21 cellular contexts compared by ENCODE assay signal in the genomic region with DNA sequence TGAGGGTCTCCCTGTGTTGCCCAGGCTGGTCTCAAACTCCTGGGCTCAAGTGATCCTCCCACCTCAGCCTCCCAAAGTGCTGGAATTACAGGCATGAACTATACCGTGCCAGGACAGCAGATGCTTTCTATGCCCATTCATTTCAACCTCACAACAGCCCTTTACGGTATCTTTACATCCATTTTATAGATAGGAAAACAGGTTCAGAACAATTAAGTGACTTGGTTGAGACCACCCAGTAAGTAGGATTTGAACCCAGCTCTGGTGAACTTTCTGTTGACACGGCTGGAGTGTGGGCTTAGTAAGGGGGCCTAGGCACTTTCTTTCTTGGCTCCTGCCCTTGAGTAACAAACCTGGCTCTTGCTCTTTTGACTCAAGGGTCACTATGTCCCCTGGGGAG. TPM values are rescaled to one million over a fixed set of nuclear protein-coding genes. Genes with fewer than 3 reads are reported as not detected.
A peak's percentile ranks its signal among the peaks of the same experiment; 100 is the strongest.
DNase-seq lines count a peak whose midpoint lies in the region; ATAC-seq, FAIRE-seq and TF ChIP-seq lines count a peak whose summit lies in the region.
"Had no signal": no experiment of that assay in that cellular context is flagged by ENCODE, and none has a peak within 500 bp of the region (broad histone marks: within the 10 kb centered on the region; RNA-seq: fewer than 3 reads in every experiment).

No MANE protein-coding gene starts in this region.

- in situ Hi-C loops in HepG2 (cut with HindIII; ENCODE audit: extremely low pct_ligation_motif_present, low pct_unique_long_range_greater_than_20kb), result no loop called here

- H4K20me1 ChIP-seq in HepG2 (ENCODE audit: insufficient read depth, low read length), result no peaks in the 10 kb centered on the region

- no peak for DNase-seq in HepG2 (ENCODE audit: low spot score)
- no peak for DNase-seq in right lobe of liver
- DNase-seq in endothelial cell (ENCODE audit: low spot score), result no peak
- DNase-seq in osteocyte (ENCODE audit: extremely low spot score, unreplicated experiment), result no peak
- DNase-seq in stimulated activated CD8-positive, alpha-beta memory T cell treated with anti-CD3 and anti-CD28 coated beads, Interleukin-4, amount 100 ng/mL, for 48 hours, result no peak
- no peak for DNase-seq in COLO829 (ENCODE audit: low spot score)
- DNase-seq: CD4-positive, alpha-beta memory T cell; DMS53; GM23248; KG1; NCI-H1105 treated with DMSO at 0.1 percent for 48 hours; NCI-H1694; NCI-H510A; NCI-H774; OCI-M1; Right ventricle myocardium superior had no signal

- no peak overlapping the region for H3K27ac ChIP-seq in HepG2 (ENCODE audit: extremely low read length, insufficient read depth, low read length)
- H3K27ac ChIP-seq in right lobe of liver, result no peak overlapping the region
- H3K27ac ChIP-seq: GM23248, SK-N-MC had no signal

- H3K79me2 ChIP-seq in HepG2 (ENCODE audit: insufficient read depth, low read length), result no peaks in the 10 kb centered on the region

- H3K27me3 ChIP-seq in HepG2 (ENCODE audit: control insufficient read depth in 1 of 2, insufficient read depth in 2 of 2, low read length in 2 of 2), result peaks cover 0 to 1% of the 10 kb centered on the region in 2 experiments; a peak in 1 of 5 replicates
- H3K27me3 ChIP-seq in right lobe of liver, result no peaks in the 10 kb centered on the region

- peaks cover 3% of the 10 kb centered on the region for H3K4me1 Mint-ChIP-seq in endothelial cell (ENCODE audit: unreplicated experiment)
- H3K4me1 Mint-ChIP-seq in osteocyte (ENCODE audit: unreplicated experiment), result peaks cover 19% of the 10 kb centered on the region

- H3K27ac Mint-ChIP-seq in endothelial cell (ENCODE audit: unreplicated experiment), result peak overlapping the region; percentile 48
- H3K27ac Mint-ChIP-seq in osteocyte (ENCODE audit: unreplicated experiment), result peak overlapping the region; percentile 34

- intact Hi-C loops in HepG2 (cut with micrococcal nuclease; ENCODE audit: unreplicated experiment), result no loop called here
- intact Hi-C loops in right lobe of liver (cut with DNase I), result loop anchor here (5.0 kb wide), 1 partner anchor 110 kb away; no protein-coding TSS in a partner anchor

- TF ChIP-seq EP300 in HepG2 (IDR thresholded peaks at IDR 0.05; ENCODE audit: low read depth in 2 of 2, low read length in 2 of 2), result no peak
- TF ChIP-seq EP300 in HepG2 (CRISPR knock-in tag; IDR thresholded peaks at IDR 0.05; ENCODE audit: borderline replicate concordance), result no peak

- TF ChIP-seq RAD21 in HepG2 (CRISPR knock-in tag; IDR thresholded peaks at IDR 0.05), result no peak

- TF ChIP-seq CTCF in HepG2 (CRISPR knock-in tag; IDR thresholded peaks at IDR 0.05) (no peak), right lobe of liver (IDR thresholded peaks at IDR 0.05) (no peak), endothelial cell (IDR thresholded peaks at IDR 0.05; ENCODE audit: unreplicated experiment) (no peak), osteocyte (IDR thresholded peaks at IDR 0.05) (no peak)

- H3K27me3 Mint-ChIP-seq in endothelial cell (ENCODE audit: unreplicated experiment) (peaks cover 5% of the 10 kb centered on the region), osteocyte (ENCODE audit: unreplicated experiment) (no peaks in the 10 kb centered on the region)
- H3K27me3 Mint-ChIP-seq: CD4-positive, alpha-beta memory T cell had no signal

- no peak overlapping the region for H3K9ac ChIP-seq in HepG2 (ENCODE audit: insufficient read depth, low read depth, low read length)
- H3K9ac ChIP-seq: GM23248 had no signal

- H3K4me2 ChIP-seq in HepG2 (ENCODE audit: low read depth, low read length), result no peak overlapping the region

- no peaks in the 10 kb centered on the region for H3K36me3 ChIP-seq in HepG2 (replicated peaks in 1 of 2; ENCODE audit: control insufficient read depth in 1 of 2, insufficient read depth in 2 of 2, low read length in 2 of 2)
- H3K36me3 ChIP-seq in right lobe of liver, result no peaks in the 10 kb centered on the region

- H3K36me3 Mint-ChIP-seq in endothelial cell (ENCODE audit: low read depth, unreplicated experiment) (no peaks in the 10 kb centered on the region), osteocyte (ENCODE audit: unreplicated experiment) (no peaks in the 10 kb centered on the region)
- H3K36me3 Mint-ChIP-seq: CD4-positive, alpha-beta memory T cell had no signal

- no peak overlapping the region for H3K4me3 ChIP-seq in HepG2 (replicated peaks in 1 of 3; ENCODE audit: insufficient read depth in 1 of 3, low read depth in 2 of 3, low read length in 3 of 3)
- no peak overlapping the region for H3K4me3 ChIP-seq in right lobe of liver
- H3K4me3 ChIP-seq: GM23248, SK-N-MC had no signal

- H3K9me3 Mint-ChIP-seq in endothelial cell (ENCODE audit: unreplicated experiment) (no peaks in the 10 kb centered on the region), osteocyte (ENCODE audit: unreplicated experiment) (no peaks in the 10 kb centered on the region)
- H3K9me3 Mint-ChIP-seq: CD4-positive, alpha-beta memory T cell had no signal

- H3K4me1 ChIP-seq in HepG2 (ENCODE audit: insufficient read depth, low read length) (peaks cover 50% of the 10 kb centered on the region), right lobe of liver (peaks cover 0 to 30% (median 12%) of the 10 kb centered on the region in 4 donors)

- POLR2A ChIA-PET in HepG2 (lab: Yijun Ruan, JAX), result interaction anchor here (0.7 to 1.3 kb wide), 3 partner anchors 36 to 46 kb away, joined by 3 read pairs; no protein-coding TSS in a partner anchor

- no peaks in the 10 kb centered on the region for H3K9me3 ChIP-seq in HepG2 (ENCODE audit: low read length)
- no peaks in the 10 kb centered on the region for H3K9me3 ChIP-seq in right lobe of liver

- WGBS in HepG2 (ENCODE audit: low lambda C conversion rate), result 63% methylated on average over 3 of the region's 3 CpGs
- WGBS in right lobe of liver (ENCODE audit: insufficient coverage, low coverage, low lambda C conversion rate, missing lambda C conversion rate), result 89% methylated on average over 3 of the region's 3 CpGs

- no peak for FAIRE-seq in HepG2 (lab: Jason Lieb, UNC)
- FAIRE-seq: A204.1 had no signal

- ATAC-seq in HepG2 (no peak), right lobe of liver (no peak), GM21528 (IDR thresholded peaks at IDR 0.05; ENCODE audit: low FRiP score, unreplicated experiment) (no peak), GM21381 (IDR thresholded peaks at IDR 0.05; ENCODE audit: unreplicated experiment) (no peak)
- ATAC-seq: HCT116 had no signal

- no TSS peak for BruUV-seq in HepG2 (replicated peaks; lab: Mats Ljungman, UMichigan)

- no peak overlapping the region for H3K4me3 Mint-ChIP-seq in endothelial cell (ENCODE audit: unreplicated experiment)
- no peak overlapping the region for H3K4me3 Mint-ChIP-seq in osteocyte (ENCODE audit: unreplicated experiment)
- H3K4me3 Mint-ChIP-seq: CD4-positive, alpha-beta memory T cell had no signal

- CTCF ChIA-PET in HepG2 (lab: Yijun Ruan, JAX; ENCODE audit: low intra/inter-chr PET ratio, low total read pairs), result no interaction called here

- H2AFZ ChIP-seq in HepG2 (ENCODE audit: low read length), result no peak overlapping the region
- H2AFZ ChIP-seq: GM23248 had no signal

- no peak for TF ChIP-seq POLR2A in HepG2 (IDR thresholded peaks at IDR 0.05; ENCODE audit: insufficient read depth in 1 of 2, low read depth in 2 of 2, low read length in 2 of 2)
- no peak for TF ChIP-seq POLR2A in right lobe of liver (IDR thresholded peaks at IDR 0.05)

RNA-seq across cellular contexts. Expression of gene TEF, which starts 25.7 kb away (rescaled TPM):
- total RNA-seq in HepG2 (2016; rRNA removed; fragmentation: Illumina TruSeq; extraction: Trizol) (7.6 and 8.2 TPM in 2 replicates), right lobe of liver (10 to 100 TPM in 4 of 6 experiments, 1 to 10 TPM in 2; 6.1 to 28.9 (median 15.5) TPM), endothelial cell (ENCODE audit: unreplicated experiment) (6.6 TPM), osteocyte (5.7 and 6.8 TPM in 2 replicates)
- 1.2 and 1.4 TPM in 2 replicates for total RNA-seq in HepG2 (2016; cell fraction: cytosol; rRNA removed; fragmentation: Illumina TruSeq; extraction: Trizol; ENCODE audit: low read depth)
- total RNA-seq in HepG2 (2016; cell fraction: insoluble cytoplasmic fraction; rRNA removed; fragmentation: Illumina TruSeq; extraction: Trizol), result 6.8 and 7.9 TPM in 2 replicates
- total RNA-seq in HepG2 (2016; cell fraction: membrane; rRNA removed; fragmentation: Illumina TruSeq; extraction: Trizol), result 4.4 and 4.7 TPM in 2 replicates
- total RNA-seq in HepG2 (2016; cell fraction: nucleus; rRNA removed; fragmentation: Illumina TruSeq; extraction: Trizol), result 4.9 and 6.0 TPM in 2 replicates
- polyA plus RNA-seq in HepG2 (2011; rRNA removed), result 11.2 and 13.9 TPM in 2 replicates
- polyA plus RNA-seq in HepG2 (2011; cell fraction: cytosol; rRNA removed), result 7.0 and 7.4 TPM in 2 replicates
- 11.3 and 13.2 TPM in 2 replicates for polyA plus RNA-seq in HepG2 (2011; cell fraction: nucleus; rRNA removed)
- polyA plus RNA-seq in HepG2 (2012), result 4.4 and 5.9 TPM in 2 replicates
- polyA plus RNA-seq in HepG2 (2016; cell fraction: cytosol; fragmentation: Illumina TruSeq; extraction: Trizol; ENCODE audit: low read depth), result 0.47 and 0.59 TPM in 2 replicates
- polyA plus RNA-seq in HepG2 (2016; cell fraction: insoluble cytoplasmic fraction; fragmentation: Illumina TruSeq; extraction: Trizol; ENCODE audit: low read depth), result 5.6 and 6.0 TPM in 2 replicates
- polyA plus RNA-seq in HepG2 (2016; cell fraction: membrane; fragmentation: Illumina TruSeq; extraction: Trizol; ENCODE audit: low read depth), result 2.1 and 2.3 TPM in 2 replicates
- polyA plus RNA-seq in HepG2 (2016; cell fraction: nucleus; fragmentation: Illumina TruSeq; extraction: Trizol; ENCODE audit: insufficient read depth, low read depth), result 7.1 and 7.2 TPM in 2 replicates
- 7.9 and 26.0 TPM in 2 replicates for polyA minus RNA-seq in HepG2 (2011; rRNA and poly(A)+ RNA removed; ENCODE audit: low replicate concordance)
- 7.2 and 7.3 TPM in 2 replicates for polyA minus RNA-seq in HepG2 (2011; cell fraction: cytosol; rRNA and poly(A)+ RNA removed)
- polyA minus RNA-seq in HepG2 (2011; cell fraction: nucleus; rRNA and poly(A)+ RNA removed), result 4.7 and 5.0 TPM in 2 replicates

RNA-seq across cellular contexts. Expression of gene TOB2, which starts 39.2 kb away (rescaled TPM):
- total RNA-seq in HepG2 (2016; rRNA removed; fragmentation: Illumina TruSeq; extraction: Trizol) (13.7 and 16.7 TPM in 2 replicates), right lobe of liver (10 to 100 TPM; 11.6 to 33.4 (median 19.4) TPM), endothelial cell (ENCODE audit: unreplicated experiment) (60.3 TPM), osteocyte (44.5 and 45.9 TPM in 2 replicates)
- 2.7 and 2.9 TPM in 2 replicates for total RNA-seq in HepG2 (2016; cell fraction: cytosol; rRNA removed; fragmentation: Illumina TruSeq; extraction: Trizol; ENCODE audit: low read depth)
- 14.1 and 14.3 TPM in 2 replicates for total RNA-seq in HepG2 (2016; cell fraction: insoluble cytoplasmic fraction; rRNA removed; fragmentation: Illumina TruSeq; extraction: Trizol)
- 14.6 and 15.0 TPM in 2 replicates for total RNA-seq in HepG2 (2016; cell fraction: membrane; rRNA removed; fragmentation: Illumina TruSeq; extraction: Trizol)
- 14.9 and 16.2 TPM in 2 replicates for total RNA-seq in HepG2 (2016; cell fraction: nucleus; rRNA removed; fragmentation: Illumina TruSeq; extraction: Trizol)
- polyA plus RNA-seq in HepG2 (2011; rRNA removed), result 12.2 and 14.3 TPM in 2 replicates
- 9.6 and 10.9 TPM in 2 replicates for polyA plus RNA-seq in HepG2 (2011; cell fraction: cytosol; rRNA removed)
- polyA plus RNA-seq in HepG2 (2011; cell fraction: nucleus; rRNA removed), result 20.7 and 21.6 TPM in 2 replicates
- 12.6 and 16.8 TPM in 2 replicates for polyA plus RNA-seq in HepG2 (2012)
- 2.0 TPM in 2 replicates for polyA plus RNA-seq in HepG2 (2016; cell fraction: cytosol; fragmentation: Illumina TruSeq; extraction: Trizol; ENCODE audit: low read depth)
- 19.1 and 21.8 TPM in 2 replicates for polyA plus RNA-seq in HepG2 (2016; cell fraction: insoluble cytoplasmic fraction; fragmentation: Illumina TruSeq; extraction: Trizol; ENCODE audit: low read depth)
- 8.7 and 9.6 TPM in 2 replicates for polyA plus RNA-seq in HepG2 (2016; cell fraction: membrane; fragmentation: Illumina TruSeq; extraction: Trizol; ENCODE audit: low read depth)
- 31.0 and 32.7 TPM in 2 replicates for polyA plus RNA-seq in HepG2 (2016; cell fraction: nucleus; fragmentation: Illumina TruSeq; extraction: Trizol; ENCODE audit: insufficient read depth, low read depth)
- 15.4 and 25.4 TPM in 2 replicates for polyA minus RNA-seq in HepG2 (2011; rRNA and poly(A)+ RNA removed; ENCODE audit: low replicate concordance)
- polyA minus RNA-seq in HepG2 (2011; cell fraction: cytosol; rRNA and poly(A)+ RNA removed), result 14.9 TPM in 2 replicates
- 8.5 and 10.2 TPM in 2 replicates for polyA minus RNA-seq in HepG2 (2011; cell fraction: nucleus; rRNA and poly(A)+ RNA removed)
